In genomic region chr10:52776471-52776903, GRCh38 we compare ENCODE assay signal across 1 cellular context.
TF ChIP-seq lines count a peak whose summit lies in the region.

No MANE protein-coding gene starts in this region.

TF ChIP-seq in HepG2, 621 proteins besides CTCF, POLR2A, EP300 and RAD21 (continued from another document):
- TF ChIP-seq HBP1 (CRISPR knock-in tag; IDR thresholded peaks at IDR 0.05; ENCODE audit: low read depth) (0 out of 2 replicates have a peak, but pooled peaks have one; percentile 41), DNMT3B (CRISPR knock-in tag; conservative IDR thresholded peaks at IDR 0.05) (no peak), MXD4 (CRISPR knock-in tag; IDR thresholded peaks at IDR 0.05) (0 out of 2 replicates have a peak, but pooled peaks have one; percentile 44), SOX13 (IDR thresholded peaks at IDR 0.05) (no peak), SOX13 (CRISPR knock-in tag; conservative IDR thresholded peaks at IDR 0.05 in 1 of 2, IDR thresholded peaks at IDR 0.05 in 1 of 2) (peak in 1 of 2 experiments; percentile 63; a peak in 2 of 4 replicates), HDAC1 (CRISPR knock-in tag; IDR thresholded peaks at IDR 0.05) (0 out of 2 replicates have a peak, but pooled peaks have one; percentile 43), DDIT3 (CRISPR knock-in tag; IDR thresholded peaks at IDR 0.05) (no peak), ZNF614 (CRISPR knock-in tag; IDR thresholded peaks at IDR 0.05; ENCODE audit: borderline replicate concordance) (peak; percentile 65; the same call in 1 of the 2 replicates), SMC3 (IDR thresholded peaks at IDR 0.05; ENCODE audit: low read length) (peak; percentile 8; the same call in 1 of the 2 replicates), ZBTB21 (CRISPR knock-in tag; IDR thresholded peaks at IDR 0.05) (no peak), TMF1 (CRISPR knock-in tag; IDR thresholded peaks at IDR 0.05; ENCODE audit: low read depth) (peak; percentile 31; the same call in 1 of the 2 replicates), KDM1A (CRISPR knock-in tag; IDR thresholded peaks at IDR 0.05) (0 out of 2 replicates have a peak, but pooled peaks have one; percentile 37), ZFP82 (CRISPR knock-in tag; IDR thresholded peaks at IDR 0.05; ENCODE audit: borderline replicate concordance) (no peak), ELF1 (CRISPR knock-in tag; IDR thresholded peaks at IDR 0.05) (no peak), CREM (IDR thresholded peaks at IDR 0.05) (peak; percentile 34; the same call in 1 of the 2 replicates), CREM (CRISPR knock-in tag; IDR thresholded peaks at IDR 0.05) (no peak), ZBTB26 (CRISPR knock-in tag; IDR thresholded peaks at IDR 0.05; ENCODE audit: borderline replicate concordance) (peak; percentile 71; the same call in 1 of the 2 replicates), RXRB (CRISPR knock-in tag; IDR thresholded peaks at IDR 0.05; ENCODE audit: borderline replicate concordance) (peak; percentile 86), ZNF383 (CRISPR knock-in tag; IDR thresholded peaks at IDR 0.05; ENCODE audit: borderline replicate concordance) (no peak), ZMYM3 (CRISPR knock-in tag; IDR thresholded peaks at IDR 0.05) (peak; percentile 76), NR1H2 (CRISPR knock-in tag; IDR thresholded peaks at IDR 0.05; ENCODE audit: borderline replicate concordance, low read depth) (no peak), ZSCAN9 (CRISPR knock-in tag; IDR thresholded peaks at IDR 0.05; ENCODE audit: borderline replicate concordance) (0 out of 2 replicates have a peak, but pooled peaks have one; percentile 61), NFIB (CRISPR knock-in tag; IDR thresholded peaks at IDR 0.05; ENCODE audit: borderline replicate concordance) (no peak), ZMYM2 (CRISPR knock-in tag; IDR thresholded peaks at IDR 0.05) (0 out of 2 replicates have a peak, but pooled peaks have one; percentile 28), FOXO1 (CRISPR knock-in tag; IDR thresholded peaks at IDR 0.05) (peak; percentile 65; the same call in 1 of the 2 replicates), NFIC (IDR thresholded peaks at IDR 0.05; ENCODE audit: low read length) (0 out of 2 replicates have a peak, but pooled peaks have one; percentile 56), PRPF4 (IDR thresholded peaks at IDR 0.05; ENCODE audit: low read depth, low read length, poor library complexity, severe bottlenecking) (no peak), ZBTB3 (CRISPR knock-in tag; IDR thresholded peaks at IDR 0.05; ENCODE audit: borderline replicate concordance, low read depth) (0 out of 2 replicates have a peak, but pooled peaks have one; percentile 23), KAT7 (CRISPR knock-in tag; IDR thresholded peaks at IDR 0.05; ENCODE audit: borderline replicate concordance) (0 out of 2 replicates have a peak, but pooled peaks have one; percentile 56), TARDBP (CRISPR knock-in tag; IDR thresholded peaks at IDR 0.05) (peak; percentile 61; the same call in 1 of the 2 replicates), SKIL (CRISPR knock-in tag; IDR thresholded peaks at IDR 0.05; ENCODE audit: borderline replicate concordance) (peak; percentile 50; the same call in 1 of the 2 replicates), MLX (CRISPR knock-in tag; IDR thresholded peaks at IDR 0.05) (peak; percentile 97), ZNF335 (CRISPR knock-in tag; IDR thresholded peaks at IDR 0.05) (peak; percentile 62; the same call in 1 of the 2 replicates), PCBP1 (IDR thresholded peaks at IDR 0.05; ENCODE audit: borderline replicate concordance, low read depth, low read length) (no peak), CENPX (CRISPR knock-in tag; IDR thresholded peaks at IDR 0.05) (no peak), CREB1 (IDR thresholded peaks at IDR 0.05) (no peak), CREB1 (CRISPR knock-in tag; IDR thresholded peaks at IDR 0.05) (peak; percentile 44; the same call in 1 of the 2 replicates), PLSCR1 (CRISPR knock-in tag; IDR thresholded peaks at IDR 0.05; ENCODE audit: borderline replicate concordance) (no peak), ZNF430 (CRISPR knock-in tag; IDR thresholded peaks at IDR 0.05) (peak; percentile 38; the same call in 1 of the 2 replicates), TGIF2 (CRISPR knock-in tag; IDR thresholded peaks at IDR 0.05) (no peak; the same call in 1 of the 2 replicates), JUND (CRISPR knock-in tag; IDR thresholded peaks at IDR 0.05) (no peak), RCOR2 (CRISPR knock-in tag; IDR thresholded peaks at IDR 0.05) (0 out of 2 replicates have a peak, but pooled peaks have one; percentile 47), RARA (CRISPR knock-in tag; IDR thresholded peaks at IDR 0.05) (peak; percentile 89), ELF3 (CRISPR knock-in tag; IDR thresholded peaks at IDR 0.05) (peak; percentile 39; the same call in 1 of the 2 replicates), ZNF441 (CRISPR knock-in tag; IDR thresholded peaks at IDR 0.05; ENCODE audit: borderline replicate concordance) (no peak), PITX1 (CRISPR knock-in tag; IDR thresholded peaks at IDR 0.05) (peak; percentile 57; the same call in 1 of the 2 replicates), ZNF772 (CRISPR knock-in tag; IDR thresholded peaks at IDR 0.05) (0 out of 2 replicates have a peak, but pooled peaks have one; percentile 22), ATF7 (IDR thresholded peaks at IDR 0.05) (no peak), ATF7 (CRISPR knock-in tag; IDR thresholded peaks at IDR 0.05) (no peak), HMG20A (CRISPR knock-in tag; IDR thresholded peaks at IDR 0.05; ENCODE audit: borderline replicate concordance) (peak; percentile 76; the same call in 1 of the 2 replicates)
- TF ChIP-seq, protein P1, sequence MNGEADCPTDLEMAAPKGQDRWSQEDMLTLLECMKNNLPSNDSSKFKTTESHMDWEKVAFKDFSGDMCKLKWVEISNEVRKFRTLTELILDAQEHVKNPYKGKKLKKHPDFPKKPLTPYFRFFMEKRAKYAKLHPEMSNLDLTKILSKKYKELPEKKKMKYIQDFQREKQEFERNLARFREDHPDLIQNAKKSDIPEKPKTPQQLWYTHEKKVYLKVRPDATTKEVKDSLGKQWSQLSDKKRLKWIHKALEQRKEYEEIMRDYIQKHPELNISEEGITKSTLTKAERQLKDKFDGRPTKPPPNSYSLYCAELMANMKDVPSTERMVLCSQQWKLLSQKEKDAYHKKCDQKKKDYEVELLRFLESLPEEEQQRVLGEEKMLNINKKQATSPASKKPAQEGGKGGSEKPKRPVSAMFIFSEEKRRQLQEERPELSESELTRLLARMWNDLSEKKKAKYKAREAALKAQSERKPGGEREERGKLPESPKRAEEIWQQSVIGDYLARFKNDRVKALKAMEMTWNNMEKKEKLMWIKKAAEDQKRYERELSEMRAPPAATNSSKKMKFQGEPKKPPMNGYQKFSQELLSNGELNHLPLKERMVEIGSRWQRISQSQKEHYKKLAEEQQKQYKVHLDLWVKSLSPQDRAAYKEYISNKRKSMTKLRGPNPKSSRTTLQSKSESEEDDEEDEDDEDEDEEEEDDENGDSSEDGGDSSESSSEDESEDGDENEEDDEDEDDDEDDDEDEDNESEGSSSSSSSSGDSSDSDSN (CRISPR knock-in tag; IDR thresholded peaks at IDR 0.05): peak; percentile 34; the same call in 1 of the 2 replicates
- TF ChIP-seq, protein P2, sequence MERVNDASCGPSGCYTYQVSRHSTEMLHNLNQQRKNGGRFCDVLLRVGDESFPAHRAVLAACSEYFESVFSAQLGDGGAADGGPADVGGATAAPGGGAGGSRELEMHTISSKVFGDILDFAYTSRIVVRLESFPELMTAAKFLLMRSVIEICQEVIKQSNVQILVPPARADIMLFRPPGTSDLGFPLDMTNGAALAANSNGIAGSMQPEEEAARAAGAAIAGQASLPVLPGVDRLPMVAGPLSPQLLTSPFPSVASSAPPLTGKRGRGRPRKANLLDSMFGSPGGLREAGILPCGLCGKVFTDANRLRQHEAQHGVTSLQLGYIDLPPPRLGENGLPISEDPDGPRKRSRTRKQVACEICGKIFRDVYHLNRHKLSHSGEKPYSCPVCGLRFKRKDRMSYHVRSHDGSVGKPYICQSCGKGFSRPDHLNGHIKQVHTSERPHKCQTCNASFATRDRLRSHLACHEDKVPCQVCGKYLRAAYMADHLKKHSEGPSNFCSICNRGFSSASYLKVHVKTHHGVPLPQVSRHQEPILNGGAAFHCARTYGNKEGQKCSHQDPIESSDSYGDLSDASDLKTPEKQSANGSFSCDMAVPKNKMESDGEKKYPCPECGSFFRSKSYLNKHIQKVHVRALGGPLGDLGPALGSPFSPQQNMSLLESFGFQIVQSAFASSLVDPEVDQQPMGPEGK (CRISPR knock-in tag; IDR thresholded peaks at IDR 0.05): peak; percentile 81
- TF ChIP-seq, protein P3, sequence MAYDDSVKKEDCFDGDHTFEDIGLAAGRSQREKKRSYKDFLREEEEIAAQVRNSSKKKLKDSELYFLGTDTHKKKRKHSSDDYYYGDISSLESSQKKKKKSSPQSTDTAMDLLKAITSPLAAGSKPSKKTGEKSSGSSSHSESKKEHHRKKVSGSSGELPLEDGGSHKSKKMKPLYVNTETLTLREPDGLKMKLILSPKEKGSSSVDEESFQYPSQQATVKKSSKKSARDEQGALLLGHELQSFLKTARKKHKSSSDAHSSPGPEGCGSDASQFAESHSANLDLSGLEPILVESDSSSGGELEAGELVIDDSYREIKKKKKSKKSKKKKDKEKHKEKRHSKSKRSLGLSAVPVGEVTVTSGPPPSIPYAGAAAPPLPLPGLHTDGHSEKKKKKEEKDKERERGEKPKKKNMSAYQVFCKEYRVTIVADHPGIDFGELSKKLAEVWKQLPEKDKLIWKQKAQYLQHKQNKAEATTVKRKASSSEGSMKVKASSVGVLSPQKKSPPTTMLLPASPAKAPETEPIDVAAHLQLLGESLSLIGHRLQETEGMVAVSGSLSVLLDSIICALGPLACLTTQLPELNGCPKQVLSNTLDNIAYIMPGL (CRISPR knock-in tag; IDR thresholded peaks at IDR 0.05; ENCODE audit: borderline replicate concordance in 1 of 2, low read depth in 1 of 2): peak in 1 of 2 experiments; percentile 58; a peak in 1 of 4 replicates
